8 cellular contexts compared by ENCODE assay signal in genomic region chr4:125314676-125315570, GRCh38. TPM values are rescaled to one million over a fixed set of nuclear protein-coding genes. Genes with fewer than 3 reads are reported as not detected.
DNase-seq lines count a peak whose midpoint lies in the region; ATAC-seq and TF ChIP-seq lines count a peak whose summit lies in the region.

TSS of gene FAT4 (plus strand) at chr4:125314955. CDS start at chr4:125316412, 1,457 bp downstream.

- H3K27me3 Mint-ChIP-seq in activated CD4-positive, alpha-beta T cell treated with anti-CD3 and anti-CD28 coated beads for 36 hours, result peaks cover 72% of the 10 kb centered on the region
- peaks cover 59 to 64% of the 10 kb centered on the region in 2 donors for H3K27me3 Mint-ChIP-seq in T-cell
- H3K27me3 Mint-ChIP-seq in chondrocyte (ENCODE audit: low read depth), result no peaks in the 10 kb centered on the region

- no peaks in the 10 kb centered on the region for H3K36me3 Mint-ChIP-seq in activated CD4-positive, alpha-beta T cell treated with anti-CD3 and anti-CD28 coated beads for 36 hours (ENCODE audit: low read depth)
- no peaks in the 10 kb centered on the region for H3K36me3 Mint-ChIP-seq in T-cell
- H3K36me3 Mint-ChIP-seq in chondrocyte (ENCODE audit: low read depth), result peaks cover 2% of the 10 kb centered on the region

- POLR2A ChIA-PET in activated CD4-positive, alpha-beta T cell treated with anti-CD3 and anti-CD28 coated beads for 36 hours (lab: Charles Lee), result no interaction called here
- POLR2A ChIA-PET in T-cell (lab: Charles Lee), result no interaction called here

- ATAC-seq in activated CD4-positive, alpha-beta T cell treated with anti-CD3 and anti-CD28 coated beads for 36 hours, result peak; percentile 88
- ATAC-seq in HG02678 (IDR thresholded peaks at IDR 0.05; ENCODE audit: unreplicated experiment), result peak; percentile 82
- peak; percentile 46 to 78 (median 50) for ATAC-seq in T-cell (replicated peaks in 1 of 4)

- peak within 1 kb of the TSS; percentile 95 for H3K4me3 ChIP-seq in skeletal muscle cell (ENCODE audit: low read depth, low read length)

- intact Hi-C loops in activated CD4-positive, alpha-beta T cell treated with anti-CD3 and anti-CD28 coated beads for 36 hours (cut with DNase I, micrococcal nuclease), result loop anchor here (5.0 to 10.0 kb wide), 3 partner anchors 430 to 1287 kb away; no protein-coding TSS in a partner anchor

- H3K4me3 Mint-ChIP-seq in activated CD4-positive, alpha-beta T cell treated with anti-CD3 and anti-CD28 coated beads for 36 hours, result peak within 1 kb of the TSS; percentile 72
- H3K4me3 Mint-ChIP-seq in T-cell (peak within 1 kb of the TSS; percentile 73 to 83 (median 80)), chondrocyte (ENCODE audit: unreplicated experiment) (peak within 1 kb of the TSS; percentile 78)

- H3K4me1 Mint-ChIP-seq in activated CD4-positive, alpha-beta T cell treated with anti-CD3 and anti-CD28 coated beads for 36 hours, result peaks cover 32% of the 10 kb centered on the region
- H3K4me1 Mint-ChIP-seq in T-cell (peaks cover 32 to 36% (median 35%) of the 10 kb centered on the region in 3 donors), chondrocyte (ENCODE audit: low read depth) (peaks cover 49% of the 10 kb centered on the region)

- TF ChIP-seq CTCF in chondrocyte (IDR thresholded peaks at IDR 0.05), result peak; percentile 51

- H3K27ac Mint-ChIP-seq in activated CD4-positive, alpha-beta T cell treated with anti-CD3 and anti-CD28 coated beads for 36 hours, result no peak within 1 kb of the TSS
- H3K27ac Mint-ChIP-seq in T-cell (peak within 1 kb of the TSS in 1 of 2 donors; percentile 34), chondrocyte (ENCODE audit: unreplicated experiment) (peak within 1 kb of the TSS; percentile 81)

- peak; percentile 64 for DNase-seq in activated CD4-positive, alpha-beta T cell treated with anti-CD3 and anti-CD28 coated beads for 36 hours
- DNase-seq in activated CD4-positive, alpha-beta T cell treated with anti-CD3 and anti-CD28 coated beads, Interleukin-2, amount 50 U/mL, for 1 hour, result no peak
- DNase-seq in NCI-H1048 (lab: John Stamatoyannopoulos, UW), result peak; percentile 71
- peak in 18 of 34 experiments; percentile 6 to 61 (median 24) for DNase-seq in T-cell
- peak; percentile 99 for DNase-seq in chondrocyte (ENCODE audit: low spot score)
- peak; percentile 80 for DNase-seq in inferior parietal cortex (ENCODE audit: extremely low spot score)
- DNase-seq in skeletal muscle cell (ENCODE audit: low read depth), result peak; percentile 98

- H3K9me3 Mint-ChIP-seq in activated CD4-positive, alpha-beta T cell treated with anti-CD3 and anti-CD28 coated beads for 36 hours (ENCODE audit: low read depth), result no peaks in the 10 kb centered on the region
- H3K9me3 Mint-ChIP-seq in T-cell (no peaks in the 10 kb centered on the region), chondrocyte (ENCODE audit: low read depth) (peaks cover 4% of the 10 kb centered on the region)

- CTCF ChIA-PET in activated CD4-positive, alpha-beta T cell treated with anti-CD3 and anti-CD28 coated beads for 36 hours (lab: Charles Lee), result interaction anchor here (0.9 kb wide), 1 partner anchor 43 kb away, joined by 3 read pairs; no protein-coding TSS in a partner anchor
- CTCF ChIA-PET in T-cell (lab: Charles Lee), result interaction anchor here in 1 of 2 donors (0.5 to 0.7 kb wide), 2 partner anchors 9 to 37 kb away, joined by 3 to 4 read pairs; no protein-coding TSS in a partner anchor

RNA-seq across cellular contexts. Expression of gene FAT4, which starts in this region (rescaled TPM):
- not detected for total RNA-seq in activated CD4-positive, alpha-beta T cell treated with anti-CD3 and anti-CD28 coated beads for 36 hours
- under 1 TPM; 0.02 to 0.19 (median 0.06) TPM for total RNA-seq in T-cell
- 16.8 to 69.8 TPM (median 17.7 TPM) in 3 replicates for total RNA-seq in chondrocyte

Comparison
In these comparisons a context has a peak if more than half of its experiments do, and no peak if none do; other contexts are left out.
1. RNA of gene FAT4 (total RNA-seq): 16.8 to 69.8 TPM in chondrocyte; 0.02 to 0.19 TPM in T-cell and not detected in activated CD4-positive, alpha-beta T cell treated with anti-CD3 and anti-CD28 coated beads for 36 hours; every median in the first group is over 10 times any median in the second.
2. Peak in DNase-seq and ATAC-seq in activated CD4-positive, alpha-beta T cell treated with anti-CD3 and anti-CD28 coated beads for 36 hours; RNA of the gene not detected or under 1 TPM.
3. Peak in DNase-seq and ATAC-seq in T-cell; RNA of the gene not detected or under 1 TPM.
4. Peak in every context shown above with its lines, with median percentiles within 50 percentile points of each other: ATAC-seq and H3K4me3 Mint-ChIP-seq.